In genomic region chr18:31675404-31675803, GRCh38 we compare ENCODE assay signal across 19 cellular contexts.
"Had no signal": no experiment of that assay in that cellular context is flagged by ENCODE, and none has a peak within 500 bp of the region (broad histone marks: within the 10 kb centered on the region; RNA-seq: fewer than 3 reads in every experiment).

No MANE protein-coding gene starts in this region.

- H3K36me3 Mint-ChIP-seq: activated naive CD8-positive, alpha-beta T cell had no signal

- H3K27me3 ChIP-seq: brain microvascular endothelial cell, cardiac muscle cell had no signal

- H3K27ac ChIP-seq: brain microvascular endothelial cell, cardiac muscle cell, VCaP had no signal

- H3K27ac Mint-ChIP-seq: activated CD8-positive, alpha-beta T cell treated with anti-CD3 and anti-CD28 coated beads, Interleukin-2, amount 10 ng/mL, durations not matched to agents 7 days and 5 days; activated naive CD4-positive, alpha-beta T cell treated with anti-CD3 and anti-CD28 coated beads for 36 hours; activated naive CD8-positive, alpha-beta T cell had no signal

- H3K36me3 ChIP-seq: brain microvascular endothelial cell, cardiac muscle cell had no signal

- ATAC-seq: activated CD8-positive, alpha-beta T cell treated with anti-CD3 and anti-CD28 coated beads, Interleukin-2, amount 10 ng/mL, durations not matched to agents 7 days and 5 days; activated T-cell treated with anti-CD3 and anti-CD28 coated beads, Interleukin-2, amount 50 U/mL, for 4 hours had no signal

- H3K4me3 Mint-ChIP-seq: activated CD8-positive, alpha-beta T cell treated with anti-CD3 and anti-CD28 coated beads, Interleukin-2, amount 10 ng/mL, durations not matched to agents 7 days and 5 days; activated naive CD4-positive, alpha-beta T cell treated with anti-CD3 and anti-CD28 coated beads for 36 hours; activated naive CD8-positive, alpha-beta T cell; activated T-cell treated with anti-CD3 and anti-CD28 coated beads, Interleukin-2, amount 50 U/mL, for 4 hours had no signal

- H3K4me3 ChIP-seq: cardiac muscle cell had no signal

- DNase-seq: activated CD4-positive, alpha-beta T cell treated with anti-CD3 and anti-CD28 coated beads for 4 hours; activated CD4-positive, alpha-beta T cell treated with anti-CD3 and anti-CD28 coated beads, Interleukin-2, amount 50 U/mL, for 4 hours; activated CD8-positive, alpha-beta T cell treated with anti-CD3 and anti-CD28 coated beads, Interleukin-2, amount 10 ng/mL, durations not matched to agents 7 days and 5 days; activated gamma-delta T cell; activated naive CD4-positive, alpha-beta T cell treated with anti-CD3 and anti-CD28 coated beads for 36 hours; activated T-cell treated with anti-CD3 and anti-CD28 coated beads, Interleukin-2, amount 50 U/mL, for 4 hours; brain microvascular endothelial cell; MM.1S; NCI-H1436; NCI-H1694 treated with DMSO at 0.1 percent for 48 hours; NCI-H2081; NCI-H446; NCI-H526; NCI-H82; SIG-M5; T-helper 1 cell had no signal

- H3K9me3 Mint-ChIP-seq: activated naive CD4-positive, alpha-beta T cell treated with anti-CD3 and anti-CD28 coated beads for 36 hours; activated T-cell treated with anti-CD3 and anti-CD28 coated beads, Interleukin-2, amount 50 U/mL, for 4 hours had no signal
